ENCODE assay signal across 11 cellular contexts in the genomic region with DNA sequence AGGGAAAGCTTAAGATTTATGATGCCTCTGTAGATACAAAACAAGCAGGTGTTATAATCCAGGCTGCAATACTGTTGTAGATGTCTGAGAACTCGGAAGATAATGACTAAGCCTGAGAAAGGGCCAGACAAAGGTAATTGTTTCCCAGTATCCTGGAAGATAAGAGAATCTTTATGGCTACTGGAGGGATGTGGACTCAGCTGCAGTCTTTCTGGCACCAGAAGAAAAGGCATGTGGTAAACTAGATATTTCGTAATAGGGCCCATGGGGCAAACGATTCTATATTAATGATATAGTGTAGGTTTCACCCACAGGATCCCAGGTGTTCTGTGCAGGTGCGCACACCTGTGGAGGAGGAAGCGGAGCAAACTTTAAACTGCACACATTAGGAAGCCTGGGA. TPM values are rescaled to one million over a fixed set of nuclear protein-coding genes. Genes with fewer than 3 reads are reported as not detected.
DNase-seq lines count a peak whose midpoint lies in the region; ATAC-seq, FAIRE-seq and TF ChIP-seq lines count a peak whose summit lies in the region.
"Had no signal": no experiment of that assay in that cellular context is flagged by ENCODE, and none has a peak within 500 bp of the region (broad histone marks: within the 10 kb centered on the region; RNA-seq: fewer than 3 reads in every experiment).

No MANE protein-coding gene starts in this region.

- ATAC-seq in mucosa of descending colon: peak; percentile 95

- H3K36me3 ChIP-seq in mucosa of descending colon (ENCODE audit: low read depth) (no peaks in the 10 kb centered on the region), SJCRH30 (no peaks in the 10 kb centered on the region), neuronal stem cell (replicated peaks in 1 of 2; ENCODE audit: control insufficient read depth in 2 of 2, insufficient read depth in 2 of 2, low read length in 2 of 2) (no peaks in the 10 kb centered on the region), left ventricle myocardium inferior (no peaks in the 10 kb centered on the region)
- H3K36me3 ChIP-seq: neutrophil had no signal

- TF ChIP-seq CTCF in mucosa of descending colon (IDR thresholded peaks at IDR 0.05): no peak
- TF ChIP-seq CTCF in left ventricle myocardium inferior (IDR thresholded peaks at IDR 0.05; ENCODE audit: borderline replicate concordance): no peak

- no peak for DNase-seq in H54 (ENCODE audit: insufficient read length, low spot score)
- peak; percentile 58 to 86 (median 61) for DNase-seq in NCI-H1417 (lab: John Stamatoyannopoulos, UW)
- peak; percentile 69 for DNase-seq in SK-MEL-5 (ENCODE audit: low read depth, low spot score)
- DNase-seq in mucosa of descending colon: peak; percentile 63 to 67 (median 65)
- no peak for DNase-seq in SJCRH30
- no peak for DNase-seq in neuronal stem cell (ENCODE audit: low spot score)
- DNase-seq in left ventricle myocardium inferior: no peak
- DNase-seq: activated CD4-positive, alpha-beta memory T cell treated with anti-CD3 and anti-CD28 coated beads, Interleukin-2, amount 10 ng/mL, durations not matched to agents 7 days and 5 days; activated naive CD4-positive, alpha-beta T cell; foreskin melanocyte had no signal

- no peak overlapping the region for H2BK5ac ChIP-seq in neuronal stem cell (ENCODE audit: low read length)

- H3K9ac ChIP-seq in neuronal stem cell (ENCODE audit: low read depth, low read length, poor library complexity): no peak overlapping the region

- H3K23ac ChIP-seq in neuronal stem cell (ENCODE audit: low read depth, low read length, poor library complexity): no peak overlapping the region

- H2BK120ac ChIP-seq in neuronal stem cell (ENCODE audit: low read depth, low read length): no peak overlapping the region

- no peak overlapping the region for H3K18ac ChIP-seq in neuronal stem cell (ENCODE audit: low read length)

- FAIRE-seq in H54 (lab: Jason Lieb, UNC): peak; percentile 58

- H3K4me1 ChIP-seq in mucosa of descending colon (ENCODE audit: low read depth) (peaks cover 7% of the 10 kb centered on the region), SJCRH30 (peaks cover 8% of the 10 kb centered on the region), neuronal stem cell (ENCODE audit: control insufficient read depth in 2 of 2, insufficient read depth in 1 of 2, low read depth in 1 of 2, low read length in 2 of 2) (peaks cover 0 to 2% of the 10 kb centered on the region in 2 donors), left ventricle myocardium inferior (peaks cover 18% of the 10 kb centered on the region)

- no peak overlapping the region for H2AK5ac ChIP-seq in neuronal stem cell (ENCODE audit: low read depth, low read length)

- no peak overlapping the region for H2BK12ac ChIP-seq in neuronal stem cell (ENCODE audit: low read length)

- no peak overlapping the region for H4K91ac ChIP-seq in neuronal stem cell (ENCODE audit: low read depth, low read length, poor library complexity)

- intact Hi-C loops in mucosa of descending colon (cut with DNase I, micrococcal nuclease) (no loop called here), left ventricle myocardium inferior (cut with micrococcal nuclease) (no loop called here)

- no peak overlapping the region for H3K14ac ChIP-seq in neuronal stem cell (ENCODE audit: low read length)

- H3K27ac ChIP-seq in SJCRH30 (no peak overlapping the region), neuronal stem cell (replicated peaks; ENCODE audit: low read length) (no peak overlapping the region), left ventricle myocardium inferior (replicated peaks) (no peak overlapping the region)
- H3K27ac ChIP-seq: neutrophil had no signal

- H3K79me1 ChIP-seq in neuronal stem cell (ENCODE audit: low read depth, low read length): no peaks in the 10 kb centered on the region

- H4K8ac ChIP-seq in neuronal stem cell (ENCODE audit: low read depth, low read length): no peak overlapping the region

- no peak overlapping the region for H3K4me2 ChIP-seq in neuronal stem cell (ENCODE audit: insufficient read depth, low read length, poor library complexity, severe bottlenecking)

- TF ChIP-seq POLR2A in H54 (IDR thresholded peaks at IDR 0.05; ENCODE audit: low read depth, low read length): no peak

- H3K9me3 ChIP-seq in mucosa of descending colon: no peaks in the 10 kb centered on the region
- H3K9me3 ChIP-seq in SJCRH30 (replicated peaks): no peaks in the 10 kb centered on the region
- peaks cover 2 to 3% of the 10 kb centered on the region in 2 donors for H3K9me3 ChIP-seq in neuronal stem cell (replicated peaks in 1 of 2; ENCODE audit: control insufficient read depth in 2 of 2, insufficient read depth in 1 of 2, low read depth in 1 of 2, low read length in 2 of 2)
- H3K9me3 ChIP-seq in left ventricle myocardium inferior (replicated peaks): peaks cover 1% of the 10 kb centered on the region
- H3K9me3 ChIP-seq: neutrophil had no signal

- no peak overlapping the region for H2BK15ac ChIP-seq in neuronal stem cell (ENCODE audit: low read length)

- in situ Hi-C loops in SK-MEL-5 (cut with HindIII; ENCODE audit: low pct_unique_long_range_greater_than_20kb, low sequenced_read_pairs): no loop called here

- no peak overlapping the region for H2AFZ ChIP-seq in neuronal stem cell (ENCODE audit: low read length)

- H3K4me3 ChIP-seq in mucosa of descending colon: no peak overlapping the region
- H3K4me3 ChIP-seq in SJCRH30: no peak overlapping the region
- H3K4me3 ChIP-seq in neuronal stem cell (ENCODE audit: low read length in 2 of 2): no peak overlapping the region
- no peak overlapping the region for H3K4me3 ChIP-seq in left ventricle myocardium inferior

- H3K27me3 ChIP-seq in SJCRH30 (no peaks in the 10 kb centered on the region), neuronal stem cell (ENCODE audit: control insufficient read depth in 3 of 3, insufficient read depth in 3 of 3, low read depth in 1 of 3, low read length in 3 of 3) (no peaks in the 10 kb centered on the region), left ventricle myocardium inferior (ENCODE audit: low read depth) (no peaks in the 10 kb centered on the region)
- H3K27me3 ChIP-seq: neutrophil had no signal

- no CpG with 5 or more reads among the region's 5 CpGs for WGBS in neuronal stem cell (ENCODE audit: extremely low coverage in 2 of 2, insufficient read length in 2 of 2, insufficient replicate concordance in 1 of 2), 2 donors

- H3K4ac ChIP-seq in neuronal stem cell (ENCODE audit: low read length): no peak overlapping the region

RNA-seq across cellular contexts. Expression of a gene that starts 9.2 kb away (rescaled TPM):
- 55.9 and 57.6 TPM in 2 replicates for total RNA-seq in SK-MEL-5 (2014; rRNA removed; shearing (Covaris generic))
- 15.4 and 19.8 TPM in 2 replicates for polyA plus RNA-seq in SK-MEL-5 (2015; cell fraction: cytosol; rRNA removed)
- polyA plus RNA-seq in SK-MEL-5 (2015; cell fraction: nucleus; rRNA removed): 4.2 and 8.8 TPM in 2 replicates
- total RNA-seq in mucosa of descending colon (10 to 100 TPM in 1 of 3 donors, 1 to 10 TPM in 1, under 1 TPM in 1; 0.93 to 12.9 (median 5.0) TPM), left ventricle myocardium inferior (22.0 TPM)
- 2.0 and 2.1 TPM in 2 replicates for total RNA-seq in SJCRH30 (2014; rRNA removed; shearing (Covaris generic))
- 4.6 TPM for polyA plus RNA-seq in neuronal stem cell (2013, experiment 1 of 2)
- 4.2 TPM for polyA plus RNA-seq in neuronal stem cell (2013, experiment 2 of 2)

RNA-seq across cellular contexts. Expression of a gene that starts 36.9 kb away (rescaled TPM):
- 93.1 and 102 TPM in 2 replicates for total RNA-seq in SK-MEL-5 (2014; rRNA removed; shearing (Covaris generic))
- 67.4 and 69.2 TPM in 2 replicates for polyA plus RNA-seq in SK-MEL-5 (2015; cell fraction: cytosol; rRNA removed)
- 144 and 165 TPM in 2 replicates for polyA plus RNA-seq in SK-MEL-5 (2015; cell fraction: nucleus; rRNA removed)
- total RNA-seq in mucosa of descending colon (10 to 100 TPM; 35.0 to 45.4 (median 40.9) TPM), left ventricle myocardium inferior (26.7 TPM)
- 86.8 and 98.2 TPM in 2 replicates for total RNA-seq in SJCRH30 (2014; rRNA removed; shearing (Covaris generic))
- polyA plus RNA-seq in neuronal stem cell (2013, experiment 1 of 2): 48.2 TPM
- polyA plus RNA-seq in neuronal stem cell (2013, experiment 2 of 2): 46.3 TPM

RNA-seq across cellular contexts. Expression of a gene that starts 59.1 kb away (rescaled TPM):
- 39.7 and 40.6 TPM in 2 replicates for total RNA-seq in SK-MEL-5 (2014; rRNA removed; shearing (Covaris generic))
- 36.1 and 47.0 TPM in 2 replicates for polyA plus RNA-seq in SK-MEL-5 (2015; cell fraction: cytosol; rRNA removed)
- 25.2 and 30.4 TPM in 2 replicates for polyA plus RNA-seq in SK-MEL-5 (2015; cell fraction: nucleus; rRNA removed)
- total RNA-seq in mucosa of descending colon (10 to 100 TPM; 46.7 to 71.1 (median 53.0) TPM), left ventricle myocardium inferior (36.3 TPM)
- 37.1 and 37.6 TPM in 2 replicates for total RNA-seq in SJCRH30 (2014; rRNA removed; shearing (Covaris generic))
- 49.7 TPM for polyA plus RNA-seq in neuronal stem cell (2013, experiment 1 of 2)
- polyA plus RNA-seq in neuronal stem cell (2013, experiment 2 of 2): 51.1 TPM

Comparison
In these comparisons a context has a peak if more than half of its experiments do, and no peak if none do; other contexts are left out.
1. DNase-seq: peak in NCI-H1417 (3 of 3), SK-MEL-5 (single experiment) and mucosa of descending colon (3 of 3); none in H54 (single experiment), SJCRH30 (0 of 2), neuronal stem cell (single experiment) and left ventricle myocardium inferior (single experiment).